In genomic region chr10:93063217-93063976, GRCh38 we compare ENCODE assay signal across 13 cellular contexts. TPM values are rescaled to one million over a fixed set of nuclear protein-coding genes. Genes with fewer than 3 reads are reported as not detected.
DNase-seq lines count a peak whose midpoint lies in the region; ATAC-seq and TF ChIP-seq lines count a peak whose summit lies in the region.
"Had no signal": no experiment of that assay in that cellular context is flagged by ENCODE, and none has a peak within 500 bp of the region (broad histone marks: within the 10 kb centered on the region; RNA-seq: fewer than 3 reads in every experiment).

No MANE protein-coding gene starts in this region.

- ATAC-seq in activated CD8-positive, alpha-beta memory T cell treated with anti-CD3 and anti-CD28 coated beads, Interleukin-2, amount 10 ng/mL, durations not matched to agents 7 days and 5 days = no peak
- no peak for ATAC-seq in HG02938 (IDR thresholded peaks at IDR 0.05; ENCODE audit: unreplicated experiment)
- no peak for ATAC-seq in GM18519 (IDR thresholded peaks at IDR 0.05; ENCODE audit: low FRiP score, unreplicated experiment)

- peaks cover 5% of the 10 kb centered on the region for H3K36me3 Mint-ChIP-seq in activated CD4-positive, alpha-beta T cell treated with anti-CD3 and anti-CD28 coated beads, Interleukin-2, amount 10 ng/mL, durations not matched to agents 7 days and 5 days (ENCODE audit: low read depth)
- peaks cover 1% of the 10 kb centered on the region for H3K36me3 Mint-ChIP-seq in activated CD8-positive, alpha-beta memory T cell treated with anti-CD3 and anti-CD28 coated beads, Interleukin-2, amount 10 ng/mL, durations not matched to agents 7 days and 5 days

- 0 out of 2 replicates have a peak, but pooled peaks cover 2% of the 10 kb centered on the region for H3K9me3 ChIP-seq in HUES64 (ENCODE audit: insufficient read depth, low read depth, low read length)
- no peaks in the 10 kb centered on the region for H3K9me3 ChIP-seq in osteoblast (ENCODE audit: low read depth, low read length)

- TF ChIP-seq CTCF in epithelial cell of proximal tubule (conservative IDR thresholded peaks at IDR 0.05; ENCODE audit: low read depth, low read length) = no peak
- no peak for TF ChIP-seq CTCF in osteoblast (IDR thresholded peaks at IDR 0.05; ENCODE audit: extremely low read depth, low read depth, low read length)

- peak overlapping the region; percentile 81 for H3K4me2 ChIP-seq in osteoblast (ENCODE audit: insufficient read depth, low read length)

- H3K4me1 ChIP-seq in HUES64 (ENCODE audit: insufficient read depth, low read length) = peaks cover 9% of the 10 kb centered on the region; the same call in 1 of the 2 replicates
- peaks cover 6% of the 10 kb centered on the region for H3K4me1 ChIP-seq in osteoblast (ENCODE audit: insufficient read depth, low read length)

- CTCF ChIA-PET in activated CD4-positive, alpha-beta T cell treated with anti-CD3 and anti-CD28 coated beads, Interleukin-2, amount 10 ng/mL, durations not matched to agents 7 days and 5 days (lab: Charles Lee) = interaction anchor here (1.5 to 2.5 kb wide), 3 partner anchors 10 to 12 kb away, joined by 3 to 8 read pairs (median 4); partner anchors contain the start of gene CYP26A1
- CTCF ChIA-PET in activated CD8-positive, alpha-beta memory T cell treated with anti-CD3 and anti-CD28 coated beads, Interleukin-2, amount 10 ng/mL, durations not matched to agents 7 days and 5 days (lab: Charles Lee) = interaction anchor here (2.1 to 4.4 kb wide), 2 partner anchors 10 to 14 kb away, joined by 9 to 22 read pairs; partner anchors contain the start of gene CYP26A1

- no peak overlapping the region for H2AFZ ChIP-seq in osteoblast (ENCODE audit: low read length)

- POLR2A ChIA-PET in activated CD4-positive, alpha-beta T cell treated with anti-CD3 and anti-CD28 coated beads, Interleukin-2, amount 10 ng/mL, durations not matched to agents 7 days and 5 days (lab: Charles Lee) = no interaction called here

- H3K27ac Mint-ChIP-seq in activated CD4-positive, alpha-beta T cell treated with anti-CD3 and anti-CD28 coated beads, Interleukin-2, amount 10 ng/mL, durations not matched to agents 7 days and 5 days = peak overlapping the region; percentile 31
- no peak overlapping the region for H3K27ac Mint-ChIP-seq in activated CD8-positive, alpha-beta memory T cell treated with anti-CD3 and anti-CD28 coated beads, Interleukin-2, amount 10 ng/mL, durations not matched to agents 7 days and 5 days

- no peaks in the 10 kb centered on the region for H4K20me1 ChIP-seq in osteoblast (ENCODE audit: insufficient read depth, low read length)

- no peaks in the 10 kb centered on the region for H3K9me3 Mint-ChIP-seq in activated CD4-positive, alpha-beta T cell treated with anti-CD3 and anti-CD28 coated beads, Interleukin-2, amount 10 ng/mL, durations not matched to agents 7 days and 5 days
- H3K9me3 Mint-ChIP-seq in activated CD8-positive, alpha-beta memory T cell treated with anti-CD3 and anti-CD28 coated beads, Interleukin-2, amount 10 ng/mL, durations not matched to agents 7 days and 5 days (ENCODE audit: low read depth) = no peaks in the 10 kb centered on the region

- H3K4me1 Mint-ChIP-seq in activated CD4-positive, alpha-beta T cell treated with anti-CD3 and anti-CD28 coated beads, Interleukin-2, amount 10 ng/mL, durations not matched to agents 7 days and 5 days = peaks cover 21% of the 10 kb centered on the region
- peaks cover 28% of the 10 kb centered on the region for H3K4me1 Mint-ChIP-seq in activated CD8-positive, alpha-beta memory T cell treated with anti-CD3 and anti-CD28 coated beads, Interleukin-2, amount 10 ng/mL, durations not matched to agents 7 days and 5 days

- peaks cover 62% of the 10 kb centered on the region for H3K27me3 Mint-ChIP-seq in activated CD4-positive, alpha-beta T cell treated with anti-CD3 and anti-CD28 coated beads, Interleukin-2, amount 10 ng/mL, durations not matched to agents 7 days and 5 days
- peaks cover 65% of the 10 kb centered on the region for H3K27me3 Mint-ChIP-seq in activated CD8-positive, alpha-beta memory T cell treated with anti-CD3 and anti-CD28 coated beads, Interleukin-2, amount 10 ng/mL, durations not matched to agents 7 days and 5 days

- H3K79me2 ChIP-seq in osteoblast (ENCODE audit: insufficient read depth, low read length) = no peaks in the 10 kb centered on the region

- 14% methylated on average over 38 of the region's 38 CpGs for WGBS in HUES64

- H3K27ac ChIP-seq in HUES64 (ENCODE audit: low read depth, low read length) (no peak overlapping the region), osteoblast (ENCODE audit: low read depth, low read length) (no peak overlapping the region)

- DNase-seq in activated CD4-positive, alpha-beta T cell treated with anti-CD3 and anti-CD28 coated beads, Interleukin-2, amount 10 ng/mL, durations not matched to agents 7 days and 5 days = no peak
- DNase-seq in activated CD4-positive, alpha-beta T cell treated with anti-CD3 and anti-CD28 coated beads for 48 hours = no peak
- DNase-seq in epithelial cell of proximal tubule (ENCODE audit: low read depth) (no peak), osteoblast (ENCODE audit: insufficient read length, low spot score, missing footprints) (peak; percentile 79)
- DNase-seq in activated CD8-positive, alpha-beta memory T cell treated with anti-CD3 and anti-CD28 coated beads, Interleukin-2, amount 10 ng/mL, durations not matched to agents 7 days and 5 days = no peak
- DNase-seq: cerebellar nuclear complex, KG1, NCI-H2029 treated with DMSO at 0.1 percent for 48 hours had no signal

- H3K36me3 ChIP-seq in HUES64 (ENCODE audit: insufficient read depth, low read length) = no peaks in the 10 kb centered on the region
- no peaks in the 10 kb centered on the region for H3K36me3 ChIP-seq in osteoblast (ENCODE audit: insufficient read depth, low read length)

- peak overlapping the region; percentile 41 for H3K4me3 ChIP-seq in HUES64 (ENCODE audit: low read length)
- peak overlapping the region; percentile 48 for H3K4me3 ChIP-seq in epithelial cell of proximal tubule (ENCODE audit: low read depth, low read length)
- H3K4me3 ChIP-seq in osteoblast (ENCODE audit: insufficient read depth, low read length) = no peak overlapping the region

- H3K9ac ChIP-seq in HUES64 (ENCODE audit: low read depth, low read length) = no peak overlapping the region

- H3K4me3 Mint-ChIP-seq in activated CD4-positive, alpha-beta T cell treated with anti-CD3 and anti-CD28 coated beads, Interleukin-2, amount 10 ng/mL, durations not matched to agents 7 days and 5 days = peak overlapping the region; percentile 4
- H3K4me3 Mint-ChIP-seq in activated CD8-positive, alpha-beta memory T cell treated with anti-CD3 and anti-CD28 coated beads, Interleukin-2, amount 10 ng/mL, durations not matched to agents 7 days and 5 days = no peak overlapping the region

- peaks cover 100% of the 10 kb centered on the region for H3K27me3 ChIP-seq in HUES64 (ENCODE audit: insufficient read depth, low read length)
- peaks cover 96% of the 10 kb centered on the region for H3K27me3 ChIP-seq in osteoblast (ENCODE audit: insufficient read depth, low read length)

RNA-seq across cellular contexts. Expression of gene CYP26C1, which starts 2.8 kb away (rescaled TPM):
- under 1 TPM; 0.07 to 0.12 TPM for total RNA-seq in activated CD4-positive, alpha-beta T cell treated with anti-CD3 and anti-CD28 coated beads, Interleukin-2, amount 10 ng/mL, durations not matched to agents 7 days and 5 days
- 4.1 TPM for polyA plus RNA-seq in HUES64 (2013, experiment 1 of 2)
- 5.6 TPM for polyA plus RNA-seq in HUES64 (2013, experiment 2 of 2)
- total RNA-seq in epithelial cell of proximal tubule (0.06 and 0.43 TPM in 2 replicates), osteoblast (under 0.01 TPM in 2 replicates)
- under 1 TPM; 0.05 to 0.18 TPM for total RNA-seq in activated CD8-positive, alpha-beta memory T cell treated with anti-CD3 and anti-CD28 coated beads, Interleukin-2, amount 10 ng/mL, durations not matched to agents 7 days and 5 days
- total RNA-seq: G401, mononuclear cell had no signal

RNA-seq across cellular contexts. Expression of gene CYP26A1, which starts 10.3 kb away (rescaled TPM):
- not detected for total RNA-seq in activated CD4-positive, alpha-beta T cell treated with anti-CD3 and anti-CD28 coated beads, Interleukin-2, amount 10 ng/mL, durations not matched to agents 7 days and 5 days
- polyA plus RNA-seq in HUES64 (2013, experiment 1 of 2) = 30.6 TPM
- polyA plus RNA-seq in HUES64 (2013, experiment 2 of 2) = 25.4 TPM
- total RNA-seq in epithelial cell of proximal tubule (not detected in 2 replicates), osteoblast (not detected in 2 replicates)
- not detected for total RNA-seq in activated CD8-positive, alpha-beta memory T cell treated with anti-CD3 and anti-CD28 coated beads, Interleukin-2, amount 10 ng/mL, durations not matched to agents 7 days and 5 days
- total RNA-seq: mononuclear cell had no signal
